Comparison of ENCODE assay signal across 16 cellular contexts in the genomic region with DNA sequence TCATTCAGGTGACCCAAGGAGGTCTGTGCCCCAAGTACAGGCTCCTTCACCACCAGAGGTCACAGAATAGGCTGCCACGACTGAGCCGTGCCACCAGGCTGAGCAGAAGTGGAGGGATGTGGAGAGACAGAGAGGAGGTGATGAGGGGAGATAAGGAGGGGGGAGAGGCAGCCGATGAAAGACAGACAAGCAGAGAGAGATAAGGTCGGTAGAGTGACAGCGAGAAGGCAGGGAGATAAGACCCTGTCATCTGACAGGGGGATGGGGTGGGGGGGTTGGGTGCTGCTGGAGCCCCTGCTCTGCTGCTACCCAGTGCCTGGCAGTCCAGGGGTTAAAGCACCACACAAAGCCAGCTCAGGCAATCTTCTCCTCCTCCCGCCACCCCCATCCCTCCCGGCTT.
"Had no signal": no experiment of that assay in that cellular context is flagged by ENCODE, and none has a peak within 500 bp of the region (broad histone marks: within the 10 kb centered on the region; RNA-seq: fewer than 3 reads in every experiment).

No MANE protein-coding gene starts in this region.

- FAIRE-seq: colon, endometrium, kidney had no signal

- H3K27me3 ChIP-seq: body of pancreas, gastrocnemius medialis, hepatocyte, uterus had no signal

- H3K27me3 Mint-ChIP-seq: activated naive CD4-positive, alpha-beta T cell treated with anti-CD3 and anti-CD28 coated beads, Interleukin-2, amount 50 U/mL, for 24 hours; stimulated activated naive CD8-positive, alpha-beta T cell treated with anti-CD3 and anti-CD28 coated beads, Interleukin-15, amount 100 ng/mL, for 72 hours; type B pancreatic cell had no signal

- H3K4me3 Mint-ChIP-seq: activated naive CD4-positive, alpha-beta T cell treated with anti-CD3 and anti-CD28 coated beads, Interleukin-2, amount 50 U/mL, for 24 hours; mesothelial cell of epicardium; naive B cell; stimulated activated naive CD8-positive, alpha-beta T cell treated with anti-CD3 and anti-CD28 coated beads, Interleukin-15, amount 100 ng/mL, for 72 hours; type B pancreatic cell had no signal

- H3K4me1 Mint-ChIP-seq: activated naive CD4-positive, alpha-beta T cell treated with anti-CD3 and anti-CD28 coated beads, Interleukin-2, amount 50 U/mL, for 24 hours had no signal

- H3K27ac ChIP-seq: body of pancreas, epithelial cell of prostate, gastrocnemius medialis, hepatocyte, neutrophil, skin epidermis, uterus, WERI-Rb-1 had no signal

- H3K4me3 ChIP-seq: body of pancreas, gastrocnemius medialis, hepatocyte, skin epidermis, uterus had no signal

- H3K9me3 ChIP-seq: body of pancreas, gastrocnemius medialis, neutrophil, uterus had no signal

- H3K4me1 ChIP-seq: body of pancreas, gastrocnemius medialis, uterus had no signal

- H3K36me3 Mint-ChIP-seq: activated naive CD4-positive, alpha-beta T cell treated with anti-CD3 and anti-CD28 coated beads, Interleukin-2, amount 50 U/mL, for 24 hours; mesothelial cell of epicardium; naive B cell; type B pancreatic cell had no signal

- H2AFZ ChIP-seq: hepatocyte had no signal

- H3K4me2 ChIP-seq: hepatocyte had no signal

- H3K36me3 ChIP-seq: gastrocnemius medialis, neutrophil, uterus, WERI-Rb-1 had no signal

- H3K9me3 Mint-ChIP-seq: activated naive CD4-positive, alpha-beta T cell treated with anti-CD3 and anti-CD28 coated beads, Interleukin-2, amount 50 U/mL, for 24 hours; mesothelial cell of epicardium; naive B cell; stimulated activated naive CD8-positive, alpha-beta T cell treated with anti-CD3 and anti-CD28 coated beads, Interleukin-15, amount 100 ng/mL, for 72 hours; type B pancreatic cell had no signal

- H3K79me2 ChIP-seq: hepatocyte had no signal

- H3K27ac Mint-ChIP-seq: activated naive CD4-positive, alpha-beta T cell treated with anti-CD3 and anti-CD28 coated beads, Interleukin-2, amount 50 U/mL, for 24 hours; mesothelial cell of epicardium; naive B cell; type B pancreatic cell had no signal

- DNase-seq: kidney had no signal
